ENCODE assay signal across 30 cellular contexts in genomic region chr2:135512099-135512498, GRCh38.
"Had no signal": no experiment of that assay in that cellular context is flagged by ENCODE, and none has a peak within 500 bp of the region (broad histone marks: within the 10 kb centered on the region; RNA-seq: fewer than 3 reads in every experiment).

No MANE protein-coding gene starts in this region.

- FAIRE-seq: kidney, urothelium cell line had no signal

- H3K9me3 ChIP-seq: neutrophil, prostate gland had no signal

- H3K27me3 ChIP-seq: gastrocnemius medialis, neutrophil, right atrium auricular region, sigmoid colon, spleen, tibial nerve, upper lobe of left lung had no signal

- DNase-seq: effector CD8-positive, alpha-beta T cell; endodermal cell; gastrocnemius medialis; head of caudate nucleus; kidney; mucosa of descending colon; naive B cell; sigmoid colon; spleen; stimulated activated CD4-positive, alpha-beta T cell treated with anti-CD3 and anti-CD28 coated beads, Interleukin-2, amount 100 ng/mL, for 48 hours; stimulated activated naive B cell treated with anti-CD40 and anti-IgM and Interleukin-4, amounts not matched to agents 10 μg/mL and 1 μg/mL and 100 μg/mL, for 72 hours; upper lobe of left lung had no signal

- H3K27ac ChIP-seq: epithelial cell of prostate, gastrocnemius medialis, neutrophil, parathyroid adenoma, prostate gland, right atrium auricular region, sigmoid colon, skin epidermis, spleen, thoracic aorta, tibial nerve, upper lobe of left lung had no signal

- H3K9ac ChIP-seq: parathyroid adenoma had no signal

- H2AFZ ChIP-seq: parathyroid adenoma had no signal

- H3K4me1 ChIP-seq: gastrocnemius medialis, parathyroid adenoma, prostate gland, right atrium auricular region, sigmoid colon, spleen, tibial nerve, upper lobe of left lung had no signal

- H3K79me2 ChIP-seq: parathyroid adenoma had no signal

- H3K36me3 Mint-ChIP-seq: natural killer cell treated with Interleukin-12 subunit alpha and Interleukin-12 subunit beta and Interleukin-15 and Interleukin-18, amount 100 ng/mL, for 72 hours had no signal

- ATAC-seq: esophagus mucosa; gastrocnemius medialis; left lobe of liver; mucosa of descending colon; natural killer cell treated with Interleukin-12 subunit alpha and Interleukin-12 subunit beta and Interleukin-15 and Interleukin-18, amount 100 ng/mL, for 72 hours; stimulated activated naive B cell treated with anti-CD40 and anti-IgM and Interleukin-4, amounts not matched to agents 10 μg/mL and 1 μg/mL and 100 μg/mL, for 72 hours had no signal

- H3K36me3 ChIP-seq: gastrocnemius medialis, neutrophil, prostate gland, right atrium auricular region, sigmoid colon, thoracic aorta, tibial nerve, upper lobe of left lung had no signal

- H3K27ac Mint-ChIP-seq: dendritic cell treated with granulocyte-macrophage colony-stimulating factor and Interleukin-4, amounts not matched to agents 40 ng/mL and 50 ng/mL, for 4 days; endodermal cell; memory B cell; mesothelial cell of epicardium; naive B cell; natural killer cell treated with Interleukin-12 subunit alpha and Interleukin-12 subunit beta and Interleukin-15 and Interleukin-18, amount 100 ng/mL, for 72 hours; stimulated activated naive B cell treated with anti-CD40 and anti-IgM and Interleukin-4, amounts not matched to agents 10 μg/mL and 1 μg/mL and 100 μg/mL, for 72 hours; stimulated activated naive CD8-positive, alpha-beta T cell treated with anti-CD3 and anti-CD28 coated beads, Interleukin-15, Interleukin-2, amounts not matched to agents 100 ng/mL and 50 ng/mL, for 24 hours had no signal

- H3K27me3 Mint-ChIP-seq: dendritic cell treated with granulocyte-macrophage colony-stimulating factor and Interleukin-4, amounts not matched to agents 40 ng/mL and 50 ng/mL, for 4 days; memory B cell; naive B cell; natural killer cell treated with Interleukin-12 subunit alpha and Interleukin-12 subunit beta and Interleukin-15 and Interleukin-18, amount 100 ng/mL, for 72 hours; stimulated activated naive B cell treated with anti-CD40 and anti-IgM and Interleukin-4, amounts not matched to agents 10 μg/mL and 1 μg/mL and 100 μg/mL, for 72 hours; stimulated activated naive CD8-positive, alpha-beta T cell treated with anti-CD3 and anti-CD28 coated beads, Interleukin-15, Interleukin-2, amounts not matched to agents 100 ng/mL and 50 ng/mL, for 24 hours had no signal

- H3K4me1 Mint-ChIP-seq: endodermal cell, memory B cell, mesothelial cell of epicardium, naive B cell, neural crest cell had no signal

- H3K9me3 Mint-ChIP-seq: natural killer cell treated with Interleukin-12 subunit alpha and Interleukin-12 subunit beta and Interleukin-15 and Interleukin-18, amount 100 ng/mL, for 72 hours had no signal

- H3K4me3 ChIP-seq: gastrocnemius medialis, lung, mucosa of descending colon, prostate gland, right atrium auricular region, sigmoid colon, skin epidermis, spleen, thoracic aorta, tibial nerve, upper lobe of left lung had no signal

- H3K4me3 Mint-ChIP-seq: dendritic cell treated with granulocyte-macrophage colony-stimulating factor and Interleukin-4, amounts not matched to agents 40 ng/mL and 50 ng/mL, for 4 days; endodermal cell; memory B cell; mesothelial cell of epicardium; naive B cell; natural killer cell treated with Interleukin-12 subunit alpha and Interleukin-12 subunit beta and Interleukin-15 and Interleukin-18, amount 100 ng/mL, for 72 hours; neural crest cell; stimulated activated naive B cell treated with anti-CD40 and anti-IgM and Interleukin-4, amounts not matched to agents 10 μg/mL and 1 μg/mL and 100 μg/mL, for 72 hours; stimulated activated naive CD8-positive, alpha-beta T cell treated with anti-CD3 and anti-CD28 coated beads, Interleukin-15, Interleukin-2, amounts not matched to agents 100 ng/mL and 50 ng/mL, for 24 hours had no signal
